24 cellular contexts compared by ENCODE assay signal in genomic region chr3:12730511-12731234, GRCh38. TPM values are rescaled to one million over a fixed set of nuclear protein-coding genes. Genes with fewer than 3 reads are reported as not detected.
DNase-seq lines count a peak whose midpoint lies in the region; ATAC-seq and TF ChIP-seq lines count a peak whose summit lies in the region.
"Had no signal": no experiment of that assay in that cellular context is flagged by ENCODE, and none has a peak within 500 bp of the region (broad histone marks: within the 10 kb centered on the region; RNA-seq: fewer than 3 reads in every experiment).

No MANE protein-coding gene starts in this region.

- H3K27me3 ChIP-seq in GM23248 (replicated peaks; ENCODE audit: insufficient read depth) = no peaks in the 10 kb centered on the region
- no peaks in the 10 kb centered on the region for H3K27me3 ChIP-seq in hepatocyte
- H3K27me3 ChIP-seq: adrenal gland, neutrophil, stomach had no signal

- in situ Hi-C loops in GM23248 (cut with MboI) = no loop called here

- TF ChIP-seq CTCF in hepatocyte (IDR thresholded peaks at IDR 0.05; ENCODE audit: poor library complexity) = no peak

- no peak overlapping the region for H3K27ac ChIP-seq in GM23248
- no peak overlapping the region for H3K27ac ChIP-seq in hepatocyte
- H3K27ac ChIP-seq: adrenal gland, neutrophil, stomach had no signal

- H3K4me3 ChIP-seq in GM23248 = no peak overlapping the region
- no peak overlapping the region for H3K4me3 ChIP-seq in hepatocyte
- H3K4me3 ChIP-seq: adrenal gland, stomach had no signal

- H3K79me2 ChIP-seq in GM23248 (ENCODE audit: insufficient read depth) (no peaks in the 10 kb centered on the region), hepatocyte (no peaks in the 10 kb centered on the region)

- H3K9me3 ChIP-seq in GM23248 (ENCODE audit: low read depth) (no peaks in the 10 kb centered on the region), hepatocyte (ENCODE audit: low read depth) (no peaks in the 10 kb centered on the region)
- H3K9me3 ChIP-seq: adrenal gland, neutrophil, SK-N-SH, stomach had no signal

- no peak overlapping the region for H3K4me2 ChIP-seq in GM23248 (ENCODE audit: unreplicated experiment)
- no peak overlapping the region for H3K4me2 ChIP-seq in hepatocyte
- H3K4me2 ChIP-seq: SK-N-SH had no signal

- no peak overlapping the region for H3K9ac ChIP-seq in GM23248
- H3K9ac ChIP-seq: SK-N-SH had no signal

- H3F3A ChIP-seq in GM23248 (ENCODE audit: insufficient read depth) = no peaks in the 10 kb centered on the region

- H3K9me2 ChIP-seq in GM23248 (ENCODE audit: insufficient read depth) (no peaks in the 10 kb centered on the region), hepatocyte (replicated peaks; ENCODE audit: insufficient read depth) (no peaks in the 10 kb centered on the region)
- H3K9me2 ChIP-seq: SK-N-SH had no signal

- H2AFZ ChIP-seq in GM23248 (no peak overlapping the region), hepatocyte (no peak overlapping the region)

- DNase-seq in A172 (ENCODE audit: low spot score) (peak; percentile 45), GM23248 (peak; percentile 58), SW480 (ENCODE audit: low spot score) (peak; percentile 43), kidney glomerular epithelial cell (lab: John Stamatoyannopoulos, UW) (peak; percentile 37), hepatocyte (ENCODE audit: low spot score) (no peak), cerebellar cortex (ENCODE audit: low spot score) (no peak)
- DNase-seq in stimulated activated CD4-positive, alpha-beta T cell treated with anti-CD3 and anti-CD28 coated beads, Interleukin-4, amount 100 ng/mL, for 1 hour = no peak
- DNase-seq: activated CD4-positive, alpha-beta T cell treated with anti-CD3 and anti-CD28 coated beads, Interleukin-2, amount 10 ng/mL, durations not matched to agents 7 days and 5 days; activated CD8-positive, alpha-beta memory T cell treated with anti-CD3 and anti-CD28 coated beads, Interleukin-2, amount 50 U/mL, for 4 hours; activated gamma-delta T cell; adrenal gland; CD8-positive, alpha-beta memory T cell; DND-41; endodermal cell; kidney; midbrain; NCI-H1417 treated with DMSO at 0.1 percent for 48 hours; NCI-H526 treated with DMSO at 0.1 percent for 48 hours; retina; SK-N-SH; stomach had no signal

- H3K4me1 ChIP-seq in GM23248 (ENCODE audit: insufficient read depth) = no peaks in the 10 kb centered on the region
- H3K4me1 ChIP-seq in hepatocyte (ENCODE audit: insufficient read depth) = no peaks in the 10 kb centered on the region
- H3K4me1 ChIP-seq: adrenal gland had no signal

- H4K20me1 ChIP-seq in GM23248 (ENCODE audit: insufficient read depth) (no peaks in the 10 kb centered on the region), hepatocyte (ENCODE audit: insufficient read depth, poor library complexity, severe bottlenecking) (no peaks in the 10 kb centered on the region)

- 41 to 49% methylated on average over 4 of the region's 4 CpGs for WGBS in GM23248 (ENCODE audit: low coverage in 1 of 2, low lambda C conversion rate in 2 of 2, missing lambda C conversion rate in 2 of 2), 2 experiments
- WGBS in hepatocyte (ENCODE audit: low lambda C conversion rate, missing lambda C conversion rate) = 88% methylated on average over 4 of the region's 4 CpGs

- no peak for ATAC-seq in GM18858 (IDR thresholded peaks at IDR 0.05; ENCODE audit: unreplicated experiment)

- no peaks in the 10 kb centered on the region for H3K36me3 ChIP-seq in GM23248 (ENCODE audit: low read depth)
- H3K36me3 ChIP-seq in hepatocyte (replicated peaks; ENCODE audit: insufficient read depth, low read depth) = no peaks in the 10 kb centered on the region
- H3K36me3 ChIP-seq: adrenal gland, neutrophil, stomach had no signal

RNA-seq across cellular contexts. Expression of gene TMEM40, which starts 28.4 kb away (rescaled TPM):
- 2.9 TPM in 1 of 2 replicates, not detected in the other for total RNA-seq in A172 (2014; rRNA removed; shearing (Covaris generic))
- total RNA-seq in GM23248 (2014; rRNA removed; shearing (Covaris generic)) = not detected in 2 replicates
- polyA plus RNA-seq in GM23248 (2016; fragmentation: Nextera tagmentation; extraction: Ambion mirVana) (not detected in 2 replicates), hepatocyte (0.68 and 1.6 TPM in 2 replicates)
- total RNA-seq in hepatocyte = 0.52 TPM in 1 of 2 replicates, not detected in the other
- total RNA-seq: activated CD4-positive, alpha-beta T cell treated with anti-CD3 and anti-CD28 coated beads, Interleukin-2, amount 10 ng/mL, durations not matched to agents 7 days and 5 days; CD8-positive, alpha-beta memory T cell; endodermal cell; HT-29; kidney; stomach had no signal
- polyA plus RNA-seq: CD8-positive, alpha-beta memory T cell had no signal

Comparison
In these comparisons a context has a peak if more than half of its experiments do, and no peak if none do; other contexts are left out.
1. DNase-seq: peak in A172 (single experiment), GM23248 (single experiment), SW480 (single experiment) and kidney glomerular epithelial cell (single experiment); none in stimulated activated CD4-positive, alpha-beta T cell treated with anti-CD3 and anti-CD28 coated beads, Interleukin-4, amount 100 ng/mL, for 1 hour (single experiment), hepatocyte (single experiment) and cerebellar cortex (single experiment).